In genomic region chr2:6224267-6224666, GRCh38 we compare ENCODE assay signal across 12 cellular contexts.
DNase-seq lines count a peak whose midpoint lies in the region; ATAC-seq and TF ChIP-seq lines count a peak whose summit lies in the region.
"Had no signal": no experiment of that assay in that cellular context is flagged by ENCODE, and none has a peak within 500 bp of the region (broad histone marks: within the 10 kb centered on the region; RNA-seq: fewer than 3 reads in every experiment).

No MANE protein-coding gene starts in this region.

- H3K9ac ChIP-seq in colonic mucosa (ENCODE audit: low read depth in 2 of 2, low read length in 2 of 2): no peak overlapping the region

- H3K4me3 ChIP-seq in colonic mucosa: no peak overlapping the region
- H3K4me3 ChIP-seq: tibial artery had no signal

- no peak for TF ChIP-seq CTCF in colonic mucosa (IDR thresholded peaks at IDR 0.05)

- no peaks in the 10 kb centered on the region for H3K27me3 ChIP-seq in colonic mucosa
- H3K27me3 ChIP-seq: tibial artery had no signal

- intact Hi-C loops in cardiac septum (cut with DNase I): no loop called here
- intact Hi-C loops in colonic mucosa (cut with DNase I): no loop called here

- no peaks in the 10 kb centered on the region for H3K36me3 ChIP-seq in colonic mucosa
- H3K36me3 ChIP-seq: tibial artery had no signal

- ATAC-seq in GM18519 (IDR thresholded peaks at IDR 0.05; ENCODE audit: low FRiP score, unreplicated experiment) (peak; percentile 81), GM21723 (IDR thresholded peaks at IDR 0.05; ENCODE audit: unreplicated experiment) (peak; percentile 78), HG03354 (IDR thresholded peaks at IDR 0.05; ENCODE audit: poor library complexity, severe bottlenecking, unreplicated experiment) (peak; percentile 60)
- ATAC-seq: activated T-cell treated with anti-CD3 and anti-CD28 coated beads, Interleukin-2, amount 50 U/mL, for 4 hours had no signal

- DNase-seq in myocyte (ENCODE audit: low read depth) (peak; percentile 1), NCI-H2081 treated with DMSO at 0.1 percent for 48 hours (lab: John Stamatoyannopoulos, UW) (no peak), cardiac septum (ENCODE audit: low spot score) (no peak), EL (no peak), colonic mucosa (no peak)
- DNase-seq: activated T-cell treated with anti-CD3 and anti-CD28 coated beads, Interleukin-2, amount 50 U/mL, for 4 hours; NCI-H446 treated with DMSO at 0.1 percent for 48 hours; SIG-M5; tibial artery had no signal

- H3K27ac ChIP-seq in colonic mucosa: no peak overlapping the region
- H3K27ac ChIP-seq: tibial artery had no signal

- H3K9me3 ChIP-seq in colonic mucosa: no peaks in the 10 kb centered on the region
- H3K9me3 ChIP-seq: tibial artery had no signal

- H3K4me1 ChIP-seq in colonic mucosa: no peaks in the 10 kb centered on the region
- H3K4me1 ChIP-seq: tibial artery had no signal
